27 cellular contexts compared by ENCODE assay signal in the genomic region with DNA sequence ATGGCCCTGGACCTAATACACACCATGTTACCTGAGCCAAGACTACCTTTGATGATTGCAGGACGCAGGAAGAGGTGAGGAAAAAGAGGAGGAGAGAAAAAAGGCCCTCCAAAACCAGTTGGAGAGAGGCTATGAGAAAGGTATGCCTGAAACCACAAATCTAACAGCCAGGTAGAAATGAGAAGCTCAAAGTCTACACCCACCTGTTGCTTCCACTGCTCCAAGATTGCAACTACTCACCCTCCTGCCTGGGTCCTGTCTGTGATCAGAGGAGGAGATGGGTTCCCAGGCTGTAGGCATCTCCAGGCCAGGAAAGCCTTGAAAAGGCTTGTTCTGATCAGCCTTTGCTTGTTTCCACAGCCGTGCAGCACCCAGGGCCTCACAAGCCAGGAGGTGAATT.
"Had no signal": no experiment of that assay in that cellular context is flagged by ENCODE, and none has a peak within 500 bp of the region (broad histone marks: within the 10 kb centered on the region; RNA-seq: fewer than 3 reads in every experiment).

No MANE protein-coding gene starts in this region.

- H3K36me3 ChIP-seq: neural progenitor cell, pancreas, right lobe of liver, spleen, suprapubic skin, tibial nerve, upper lobe of left lung, vagina had no signal

- H3K4me3 ChIP-seq: neural progenitor cell, pancreas, psoas muscle, right lobe of liver, skin epidermis, smooth muscle cell, spleen, suprapubic skin, testis, tibial nerve, upper lobe of left lung, vagina had no signal

- H3K4me1 ChIP-seq: neural progenitor cell, pancreas, psoas muscle, right lobe of liver, spleen, suprapubic skin, tibial nerve, upper lobe of left lung had no signal

- H3K27me3 ChIP-seq: neural progenitor cell, pancreas, right lobe of liver, spleen, suprapubic skin, testis, tibial nerve, upper lobe of left lung, vagina had no signal

- DNase-seq: naive thymus-derived CD4-positive, alpha-beta T cell; natural killer cell; occipital lobe; pancreas; psoas muscle; right lobe of liver; spleen; stimulated activated CD4-positive, alpha-beta T cell treated with anti-CD3 and anti-CD28 coated beads, Interleukin-12 subunit alpha, Interleukin-12 subunit beta, amount 100 ng/mL, for 4 hours; stimulated activated CD4-positive, alpha-beta T cell treated with anti-CD3 and anti-CD28 coated beads, Interleukin-1b, Interleukin-23, amount 100 ng/mL, for 48 hours; stimulated activated CD4-positive, alpha-beta T cell treated with anti-CD3 and anti-CD28 coated beads, Interleukin-4, amount 100 ng/mL, for 1 hour; stimulated activated CD4-positive, alpha-beta T cell treated with anti-CD3 and anti-CD28 coated beads, Interleukin-4, amount 100 ng/mL, for 4 hours; stimulated activated CD8-positive, alpha-beta memory T cell treated with anti-CD3 and anti-CD28 coated beads, Interleukin-4, amount 100 ng/mL, for 48 hours; stimulated activated naive CD4-positive, alpha-beta T cell; stimulated activated naive CD8-positive, alpha-beta T cell treated with anti-CD3 and anti-CD28 coated beads, Interleukin-15, amount 100 ng/mL, for 72 hours; stimulated activated naive CD8-positive, alpha-beta T cell treated with anti-CD3 and anti-CD28 coated beads, Interleukin-15, Interleukin-2, amounts not matched to agents 100 U/mL and 50 U/mL, for 24 hours; substantia nigra; testis; trophoblast cell; upper lobe of left lung had no signal

- ATAC-seq: naive thymus-derived CD4-positive, alpha-beta T cell; pancreas; psoas muscle; right cardiac atrium; right lobe of liver; stimulated activated memory B cell treated with anti-CD40 and anti-IgM and Interleukin-4, amounts not matched to agents 10 μg/mL and 1 μg/mL and 100 μg/mL, for 72 hours; stimulated activated naive CD8-positive, alpha-beta T cell treated with anti-CD3 and anti-CD28 coated beads, Interleukin-15, amount 100 ng/mL, for 72 hours; stimulated activated naive CD8-positive, alpha-beta T cell treated with anti-CD3 and anti-CD28 coated beads, Interleukin-15, Interleukin-2, amounts not matched to agents 100 U/mL and 50 U/mL, for 24 hours had no signal

- H3K9me3 ChIP-seq: pancreas, psoas muscle, right lobe of liver, spleen, suprapubic skin, testis, tibial nerve, upper lobe of left lung, vagina had no signal

- H3K27ac ChIP-seq: neural progenitor cell, pancreas, psoas muscle, right lobe of liver, spleen, suprapubic skin, testis, tibial nerve, upper lobe of left lung had no signal
